ENCODE assay signal across 17 cellular contexts in genomic region chr19:48817585-48818124, GRCh38.
"Had no signal": no experiment of that assay in that cellular context is flagged by ENCODE, and none has a peak within 500 bp of the region (broad histone marks: within the 10 kb centered on the region; RNA-seq: fewer than 3 reads in every experiment).

No MANE protein-coding gene starts in this region.

- FAIRE-seq: astrocyte had no signal

- DNase-seq: activated CD4-positive, alpha-beta T cell treated with anti-CD3 and anti-CD28 coated beads for 36 hours; activated CD8-positive, alpha-beta memory T cell treated with anti-CD3 and anti-CD28 coated beads, Interleukin-2, amount 50 U/mL, for 48 hours; activated CD8-positive, alpha-beta T cell treated with anti-CD3 and anti-CD28 coated beads, Interleukin-2, amount 10 ng/mL, durations not matched to agents 7 days and 5 days; activated naive CD4-positive, alpha-beta T cell treated with Interleukin-2 at 50 U/mL for 16 hours; activated naive CD8-positive, alpha-beta T cell treated with anti-CD3 and anti-CD28 coated beads, Interleukin-2, amount 50 U/mL, for 24 hours; foreskin keratinocyte; head of caudate nucleus; islet precursor cell; left ventricle myocardium inferior; nephron progenitor cell; stimulated activated CD4-positive, alpha-beta T cell treated with anti-CD3 and anti-CD28 coated beads, Interleukin-15, amount 100 ng/mL, for 24 hours; stimulated activated CD4-positive, alpha-beta T cell treated with anti-CD3 and anti-CD28 coated beads, Interleukin-4, amount 100 ng/mL, for 24 hours; stimulated activated naive CD8-positive, alpha-beta T cell treated with anti-CD3 and anti-CD28 coated beads, Interleukin-15, amount 100 ng/mL, for 72 hours; T-helper 9 cell; thyroid gland had no signal

- H3K36me3 ChIP-seq: cardiac muscle cell, left ventricle myocardium inferior, thyroid gland had no signal

- ATAC-seq: activated CD4-positive, alpha-beta T cell treated with anti-CD3 and anti-CD28 coated beads for 36 hours; activated CD8-positive, alpha-beta T cell treated with anti-CD3 and anti-CD28 coated beads, Interleukin-2, amount 10 ng/mL, durations not matched to agents 7 days and 5 days; activated naive CD8-positive, alpha-beta T cell treated with anti-CD3 and anti-CD28 coated beads, Interleukin-2, amount 50 U/mL, for 24 hours; foreskin keratinocyte; stimulated activated naive CD8-positive, alpha-beta T cell treated with anti-CD3 and anti-CD28 coated beads, Interleukin-15, amount 100 ng/mL, for 72 hours had no signal

- H3K4me1 ChIP-seq: foreskin keratinocyte had no signal

- H3K27me3 ChIP-seq: cardiac muscle cell, foreskin keratinocyte, thyroid gland had no signal

- H3K27ac ChIP-seq: cardiac muscle cell, foreskin keratinocyte had no signal

- H3K4me3 ChIP-seq: cardiac muscle cell, left ventricle myocardium inferior, thyroid gland had no signal

- H3K9me3 ChIP-seq: left ventricle myocardium inferior, thyroid gland had no signal
